15 cellular contexts compared by ENCODE assay signal in genomic region chr21:42747746-42748351, GRCh38.
DNase-seq lines count a peak whose midpoint lies in the region; ATAC-seq and TF ChIP-seq lines count a peak whose summit lies in the region.
"Had no signal": no experiment of that assay in that cellular context is flagged by ENCODE, and none has a peak within 500 bp of the region (broad histone marks: within the 10 kb centered on the region; RNA-seq: fewer than 3 reads in every experiment).

No MANE protein-coding gene starts in this region.

- H3K27me3 Mint-ChIP-seq in activated naive CD8-positive, alpha-beta T cell, result no peaks in the 10 kb centered on the region
- H3K27me3 Mint-ChIP-seq in activated naive CD8-positive, alpha-beta T cell treated with anti-CD3 and anti-CD28 coated beads, Interleukin-2, amount 50 U/mL, for 24 hours, result no peaks in the 10 kb centered on the region
- H3K27me3 Mint-ChIP-seq in nephron progenitor cell (ENCODE audit: low read depth, poor library complexity), result no peaks in the 10 kb centered on the region
- H3K27me3 Mint-ChIP-seq: progenitor cell of endocrine pancreas had no signal

- no peaks in the 10 kb centered on the region for H3K27me3 ChIP-seq in effector memory CD4-positive, alpha-beta T cell (replicated peaks; ENCODE audit: control insufficient read depth, insufficient read depth, low read length, poor library complexity, severe bottlenecking)
- H3K27me3 ChIP-seq in upper lobe of left lung, result no peaks in the 10 kb centered on the region

- H3K27ac ChIP-seq in effector memory CD4-positive, alpha-beta T cell (ENCODE audit: insufficient read depth, low read length, poor library complexity, severe bottlenecking), result peak overlapping the region; percentile 57
- peak overlapping the region in 3 of 4 donors; percentile 70 to 88 (median 82) for H3K27ac ChIP-seq in upper lobe of left lung

- DNase-seq in activated naive CD8-positive, alpha-beta T cell treated with anti-CD3 and anti-CD28 coated beads, Interleukin-2, amount 50 U/mL, for 24 hours, result no peak
- no peak for DNase-seq in effector memory CD4-positive, alpha-beta T cell
- DNase-seq in nephron progenitor cell (no peak), upper lobe of left lung (no peak), Right ventricle myocardium inferior (ENCODE audit: missing footprints) (no peak)
- DNase-seq: activated CD4-positive, CD25-positive, alpha-beta regulatory T cell; activated gamma-delta T cell; dermis blood vessel endothelial cell; NCI-H1694 treated with DMSO at 0.1 percent for 48 hours; NCI-H446 had no signal

- peak overlapping the region; percentile 34 for H3K27ac Mint-ChIP-seq in activated naive CD8-positive, alpha-beta T cell
- H3K27ac Mint-ChIP-seq in activated naive CD8-positive, alpha-beta T cell treated with anti-CD3 and anti-CD28 coated beads, Interleukin-2, amount 50 U/mL, for 24 hours, result no peak overlapping the region
- peak overlapping the region; percentile 52 for H3K27ac Mint-ChIP-seq in nephron progenitor cell
- H3K27ac Mint-ChIP-seq: progenitor cell of endocrine pancreas; stimulated activated memory B cell treated with anti-CD40 and anti-IgM and Interleukin-4, amounts not matched to agents 10 μg/mL and 1 μg/mL and 100 μg/mL, for 72 hours had no signal

- H3K4me3 ChIP-seq in effector memory CD4-positive, alpha-beta T cell (ENCODE audit: insufficient read depth, low read depth, low read length, poor library complexity, severe bottlenecking), result no peak overlapping the region
- no peak overlapping the region for H3K4me3 ChIP-seq in upper lobe of left lung

- H3K9me3 Mint-ChIP-seq in activated naive CD8-positive, alpha-beta T cell (ENCODE audit: low read depth), result no peaks in the 10 kb centered on the region
- no peaks in the 10 kb centered on the region for H3K9me3 Mint-ChIP-seq in activated naive CD8-positive, alpha-beta T cell treated with anti-CD3 and anti-CD28 coated beads, Interleukin-2, amount 50 U/mL, for 24 hours
- H3K9me3 Mint-ChIP-seq in nephron progenitor cell, result no peaks in the 10 kb centered on the region
- H3K9me3 Mint-ChIP-seq: stimulated activated memory B cell treated with anti-CD40 and anti-IgM and Interleukin-4, amounts not matched to agents 10 μg/mL and 1 μg/mL and 100 μg/mL, for 72 hours had no signal

- intact Hi-C loops in Right ventricle myocardium inferior (cut with DNase I), result loop anchor here (5.0 to 10.0 kb wide), 2 partner anchors 34 to 93 kb away; partner anchors contain the start of gene PDE9A

- H3K9me3 ChIP-seq in effector memory CD4-positive, alpha-beta T cell (ENCODE audit: control insufficient read depth, low read length), result no peaks in the 10 kb centered on the region
- no peaks in the 10 kb centered on the region for H3K9me3 ChIP-seq in upper lobe of left lung

- peaks cover 2% of the 10 kb centered on the region for H3K36me3 Mint-ChIP-seq in activated naive CD8-positive, alpha-beta T cell
- H3K36me3 Mint-ChIP-seq in activated naive CD8-positive, alpha-beta T cell treated with anti-CD3 and anti-CD28 coated beads, Interleukin-2, amount 50 U/mL, for 24 hours (ENCODE audit: low read depth), result no peaks in the 10 kb centered on the region
- H3K36me3 Mint-ChIP-seq in nephron progenitor cell (ENCODE audit: low read depth), result peaks cover 23% of the 10 kb centered on the region
- H3K36me3 Mint-ChIP-seq: stimulated activated memory B cell treated with anti-CD40 and anti-IgM and Interleukin-4, amounts not matched to agents 10 μg/mL and 1 μg/mL and 100 μg/mL, for 72 hours had no signal

- H3K4me1 ChIP-seq in effector memory CD4-positive, alpha-beta T cell (ENCODE audit: control insufficient read depth, insufficient read depth, low read length, poor library complexity, severe bottlenecking), result peaks cover 24% of the 10 kb centered on the region
- H3K4me1 ChIP-seq in upper lobe of left lung, result peaks cover 0 to 14% (median 10%) of the 10 kb centered on the region in 4 donors

- whole genome bisulfite sequencing in upper lobe of left lung, 2 donors, result 85 to 88% methylated on average over 15 of the region's 15 CpGs

- no peak for ATAC-seq in activated naive CD8-positive, alpha-beta T cell treated with anti-CD3 and anti-CD28 coated beads, Interleukin-2, amount 50 U/mL, for 24 hours
- no peak for ATAC-seq in upper lobe of left lung (ENCODE audit: low FRiP score in 2 of 2)
- no peak for ATAC-seq in Right ventricle myocardium inferior
- no peak for ATAC-seq in HG03521 (IDR thresholded peaks at IDR 0.05; ENCODE audit: unreplicated experiment)
- no peak for ATAC-seq in GM21786 (IDR thresholded peaks at IDR 0.05; ENCODE audit: unreplicated experiment)

- TF ChIP-seq POLR2A in upper lobe of left lung (IDR thresholded peaks at IDR 0.05), result no peak

- no peak for TF ChIP-seq CTCF in nephron progenitor cell (IDR thresholded peaks at IDR 0.05)
- TF ChIP-seq CTCF in upper lobe of left lung (IDR thresholded peaks at IDR 0.05), result no peak

- no peaks in the 10 kb centered on the region for H3K36me3 ChIP-seq in effector memory CD4-positive, alpha-beta T cell (ENCODE audit: control insufficient read depth, insufficient read depth, low read length)
- H3K36me3 ChIP-seq in upper lobe of left lung, result no peaks in the 10 kb centered on the region

- TF ChIP-seq EP300 in upper lobe of left lung (IDR thresholded peaks at IDR 0.05), result no peak

- H3K4me1 Mint-ChIP-seq in activated naive CD8-positive, alpha-beta T cell (ENCODE audit: low read depth), result peaks cover 30% of the 10 kb centered on the region
- H3K4me1 Mint-ChIP-seq in activated naive CD8-positive, alpha-beta T cell treated with anti-CD3 and anti-CD28 coated beads, Interleukin-2, amount 50 U/mL, for 24 hours, result peaks cover 21% of the 10 kb centered on the region
- H3K4me1 Mint-ChIP-seq in nephron progenitor cell, result peaks cover 55% of the 10 kb centered on the region

- H3K4me3 Mint-ChIP-seq in activated naive CD8-positive, alpha-beta T cell, result no peak overlapping the region
- H3K4me3 Mint-ChIP-seq in activated naive CD8-positive, alpha-beta T cell treated with anti-CD3 and anti-CD28 coated beads, Interleukin-2, amount 50 U/mL, for 24 hours, result no peak overlapping the region
- no peak overlapping the region for H3K4me3 Mint-ChIP-seq in nephron progenitor cell
- H3K4me3 Mint-ChIP-seq: stimulated activated memory B cell treated with anti-CD40 and anti-IgM and Interleukin-4, amounts not matched to agents 10 μg/mL and 1 μg/mL and 100 μg/mL, for 72 hours had no signal
